Comparison of ENCODE assay signal across 10 cellular contexts in genomic region chr7:76293407-76293901, GRCh38. TPM values are rescaled to one million over a fixed set of nuclear protein-coding genes. Genes with fewer than 3 reads are reported as not detected.
DNase-seq lines count a peak whose midpoint lies in the region; ATAC-seq and TF ChIP-seq lines count a peak whose summit lies in the region.
"Had no signal": no experiment of that assay in that cellular context is flagged by ENCODE, and none has a peak within 500 bp of the region (broad histone marks: within the 10 kb centered on the region; RNA-seq: fewer than 3 reads in every experiment).

No MANE protein-coding gene starts in this region.

- ATAC-seq in right cardiac atrium: no peak
- no peak for ATAC-seq in left cardiac atrium
- ATAC-seq in GM18907 (IDR thresholded peaks at IDR 0.05; ENCODE audit: unreplicated experiment): no peak
- ATAC-seq in HG03469 (IDR thresholded peaks at IDR 0.05; ENCODE audit: unreplicated experiment): no peak
- no peak for ATAC-seq in omental fat pad (ENCODE audit: low FRiP score)
- ATAC-seq: activated T-cell treated with anti-CD3 and anti-CD28 coated beads, Interleukin-2, amount 50 U/mL, for 4 hours had no signal

- H3K4me3 Mint-ChIP-seq in progenitor cell of endocrine pancreas (ENCODE audit: low read depth): no peak overlapping the region
- H3K4me3 Mint-ChIP-seq: activated T-cell treated with anti-CD3 and anti-CD28 coated beads, Interleukin-2, amount 50 U/mL, for 4 hours; B cell had no signal

- H3K27me3 Mint-ChIP-seq in progenitor cell of endocrine pancreas: peaks cover 17% of the 10 kb centered on the region

- H3K27ac ChIP-seq in right cardiac atrium (ENCODE audit: low read length): peak overlapping the region; percentile 97
- H3K27ac ChIP-seq in esophagus muscularis mucosa (replicated peaks in 1 of 4): peak overlapping the region; percentile 93 to 100 (median 99)

- no peaks in the 10 kb centered on the region for H3K27me3 ChIP-seq in right cardiac atrium (ENCODE audit: control insufficient read depth, insufficient read depth)
- no peaks in the 10 kb centered on the region for H3K27me3 ChIP-seq in esophagus muscularis mucosa

- H3K36me3 Mint-ChIP-seq in progenitor cell of endocrine pancreas (ENCODE audit: insufficient read depth): no peaks in the 10 kb centered on the region

- no peak for TF ChIP-seq POLR2A in esophagus muscularis mucosa (IDR thresholded peaks at IDR 0.05; ENCODE audit: low read depth)

- no peaks in the 10 kb centered on the region for H3K9me3 Mint-ChIP-seq in progenitor cell of endocrine pancreas (ENCODE audit: low read depth)
- H3K9me3 Mint-ChIP-seq: activated T-cell treated with anti-CD3 and anti-CD28 coated beads, Interleukin-2, amount 50 U/mL, for 4 hours had no signal

- peak in 1 of 3 donors; percentile 34 for DNase-seq in right cardiac atrium
- no peak for DNase-seq in left cardiac atrium
- DNase-seq in esophagus muscularis mucosa (ENCODE audit: extremely low spot score): no peak
- DNase-seq in progenitor cell of endocrine pancreas (ENCODE audit: low spot score, unreplicated experiment): no peak
- no peak for DNase-seq in stimulated activated CD4-positive, alpha-beta T cell treated with anti-CD3 and anti-CD28 coated beads, Interleukin-4, amount 100 ng/mL, for 24 hours
- no peak for DNase-seq in omental fat pad (ENCODE audit: low spot score)
- DNase-seq: activated T-cell treated with anti-CD3 and anti-CD28 coated beads, Interleukin-2, amount 50 U/mL, for 4 hours had no signal

- intact Hi-C loops in right cardiac atrium (cut with DNase I): loop anchor here in 1 of 4 donors (5.0 kb wide), 1 partner anchor 116 kb away; no protein-coding TSS in a partner anchor
- intact Hi-C loops in left cardiac atrium (cut with DNase I): no loop called here
- intact Hi-C loops in esophagus muscularis mucosa (cut with DNase I): no loop called here

- peaks cover 22% of the 10 kb centered on the region for H3K4me1 Mint-ChIP-seq in progenitor cell of endocrine pancreas (ENCODE audit: low read depth)

- H3K4me1 ChIP-seq in right cardiac atrium (ENCODE audit: control insufficient read depth, insufficient read depth, low read length) (peaks cover 17% of the 10 kb centered on the region), esophagus muscularis mucosa (peaks cover 58 to 73% (median 70%) of the 10 kb centered on the region in 4 donors)

- H3K27ac Mint-ChIP-seq in progenitor cell of endocrine pancreas: peak overlapping the region; percentile 50
- H3K27ac Mint-ChIP-seq: B cell had no signal

- TF ChIP-seq CTCF in esophagus muscularis mucosa (IDR thresholded peaks at IDR 0.05) (no peak), progenitor cell of endocrine pancreas (IDR thresholded peaks at IDR 0.05; ENCODE audit: unreplicated experiment) (no peak), omental fat pad (IDR thresholded peaks at IDR 0.05) (no peak)

- H3K9me3 ChIP-seq in right cardiac atrium (ENCODE audit: control insufficient read depth, low read length) (no peaks in the 10 kb centered on the region), esophagus muscularis mucosa (no peaks in the 10 kb centered on the region)

- no peak overlapping the region for H3K4me3 ChIP-seq in right cardiac atrium (ENCODE audit: low read length)
- H3K4me3 ChIP-seq in esophagus muscularis mucosa: peak overlapping the region in 1 of 4 donors; percentile 46

- 81% methylated on average over 8 of the region's 8 CpGs for WGBS in right cardiac atrium
- WGBS in esophagus muscularis mucosa: 76% methylated on average over 8 of the region's 8 CpGs

- TF ChIP-seq EP300 in esophagus muscularis mucosa (IDR thresholded peaks at IDR 0.05): no peak

- no peaks in the 10 kb centered on the region for H3K36me3 ChIP-seq in esophagus muscularis mucosa

RNA-seq across cellular contexts. Expression of gene HSPB1, which starts 9.0 kb away (rescaled TPM):
- total RNA-seq in right cardiac atrium (1,000 to 10,000 TPM; 1,069 to 1,850 (median 1,464) TPM), left cardiac atrium (1,000 to 10,000 TPM; 1,191 to 2,127 TPM), esophagus muscularis mucosa (1,000 to 10,000 TPM in 3 of 4 donors, 100 to 1,000 TPM in 1; 927 to 2,513 (median 1,694) TPM), progenitor cell of endocrine pancreas (111 and 118 TPM in 2 replicates), omental fat pad (100 to 1,000 TPM; 178 to 353 (median 267) TPM)
- 2,464 TPM for polyA plus RNA-seq in right cardiac atrium
